In the genomic region with DNA sequence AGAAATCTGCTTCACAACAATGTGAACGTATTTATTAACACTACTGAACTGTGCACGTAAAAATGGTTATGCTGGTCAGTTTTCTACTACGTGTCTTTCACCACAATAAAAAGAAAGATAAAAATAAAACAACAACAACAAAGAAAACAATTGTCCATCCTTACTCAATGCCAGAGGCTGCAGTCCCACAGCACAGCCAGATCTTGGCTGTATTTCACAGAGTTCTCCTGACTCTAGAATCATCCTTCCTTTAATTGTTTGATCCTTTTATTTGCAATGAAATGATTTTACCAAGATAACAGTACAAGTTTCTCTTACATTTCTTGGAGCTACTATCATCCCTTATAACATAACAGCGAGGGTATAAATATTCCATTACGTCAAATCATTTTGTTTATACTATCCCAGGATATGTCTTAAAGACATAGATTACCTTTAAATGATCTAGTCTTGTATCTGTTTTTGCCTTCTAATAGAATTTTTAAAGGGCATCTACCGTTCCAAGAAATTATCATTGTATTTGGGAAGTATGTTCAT, we compare ENCODE assay signal across 28 cellular contexts.
"Had no signal": no experiment of that assay in that cellular context is flagged by ENCODE, and none has a peak within 500 bp of the region (broad histone marks: within the 10 kb centered on the region; RNA-seq: fewer than 3 reads in every experiment).

No MANE protein-coding gene starts in this region.

- H3K27ac Mint-ChIP-seq: activated CD4-positive, alpha-beta memory T cell treated with anti-CD3 and anti-CD28 coated beads for 36 hours; activated CD4-positive, alpha-beta T cell treated with anti-CD3 and anti-CD28 coated beads, Interleukin-2, amount 10 ng/mL, durations not matched to agents 24 days and 14 days; activated naive CD4-positive, alpha-beta T cell treated with anti-CD3 and anti-CD28 coated beads, Interleukin-2, amount 10 ng/mL, durations not matched to agents 7 days and 5 days; activated naive CD8-positive, alpha-beta T cell treated with anti-CD3 and anti-CD28 coated beads, Interleukin-2, amount 10 ng/mL, durations not matched to agents 7 days and 5 days; activated T-cell treated with anti-CD3 and anti-CD28 coated beads, Interleukin-2, amount 50 U/mL, for 24 hours; endodermal cell; mesothelial cell of epicardium; naive thymus-derived CD4-positive, alpha-beta T cell; stimulated activated naive B cell treated with anti-CD40 and anti-IgM and Interleukin-4, amounts not matched to agents 10 μg/mL and 1 μg/mL and 100 μg/mL, for 72 hours; T-helper 2 cell treated with Interferon-gamma antibody and Interleukin-4, amounts not matched to agents 5 μg/mL and 100 μg/mL, for 36 hours had no signal

- H3K27ac ChIP-seq: foreskin keratinocyte, parathyroid adenoma, right atrium auricular region, stomach, testis, transverse colon, uterus, VCaP had no signal

- H3K36me3 Mint-ChIP-seq: activated CD4-positive, alpha-beta memory T cell treated with anti-CD3 and anti-CD28 coated beads for 36 hours; activated naive CD4-positive, alpha-beta T cell treated with anti-CD3 and anti-CD28 coated beads, Interleukin-2, amount 10 ng/mL, durations not matched to agents 7 days and 5 days; activated naive CD8-positive, alpha-beta T cell treated with anti-CD3 and anti-CD28 coated beads, Interleukin-2, amount 10 ng/mL, durations not matched to agents 7 days and 5 days; mesothelial cell of epicardium had no signal

- H3K4me3 Mint-ChIP-seq: activated CD4-positive, alpha-beta memory T cell treated with anti-CD3 and anti-CD28 coated beads for 36 hours; activated CD4-positive, alpha-beta T cell treated with anti-CD3 and anti-CD28 coated beads, Interleukin-2, amount 10 ng/mL, durations not matched to agents 24 days and 14 days; activated naive CD4-positive, alpha-beta T cell treated with anti-CD3 and anti-CD28 coated beads, Interleukin-2, amount 10 ng/mL, durations not matched to agents 7 days and 5 days; activated naive CD8-positive, alpha-beta T cell treated with anti-CD3 and anti-CD28 coated beads, Interleukin-2, amount 10 ng/mL, durations not matched to agents 7 days and 5 days; activated T-cell treated with anti-CD3 and anti-CD28 coated beads, Interleukin-2, amount 50 U/mL, for 24 hours; endodermal cell; mesothelial cell of epicardium; naive thymus-derived CD4-positive, alpha-beta T cell; neural crest cell; stimulated activated naive B cell treated with anti-CD40 and anti-IgM and Interleukin-4, amounts not matched to agents 10 μg/mL and 1 μg/mL and 100 μg/mL, for 72 hours; T-helper 2 cell treated with Interferon-gamma antibody and Interleukin-4, amounts not matched to agents 5 μg/mL and 100 μg/mL, for 36 hours had no signal

- H3K27me3 Mint-ChIP-seq: activated CD4-positive, alpha-beta memory T cell treated with anti-CD3 and anti-CD28 coated beads for 36 hours; activated CD4-positive, alpha-beta T cell treated with anti-CD3 and anti-CD28 coated beads, Interleukin-2, amount 10 ng/mL, durations not matched to agents 24 days and 14 days; activated naive CD4-positive, alpha-beta T cell treated with anti-CD3 and anti-CD28 coated beads, Interleukin-2, amount 10 ng/mL, durations not matched to agents 7 days and 5 days; activated naive CD8-positive, alpha-beta T cell treated with anti-CD3 and anti-CD28 coated beads, Interleukin-2, amount 10 ng/mL, durations not matched to agents 7 days and 5 days; activated T-cell treated with anti-CD3 and anti-CD28 coated beads, Interleukin-2, amount 50 U/mL, for 24 hours; naive thymus-derived CD4-positive, alpha-beta T cell; stimulated activated naive B cell treated with anti-CD40 and anti-IgM and Interleukin-4, amounts not matched to agents 10 μg/mL and 1 μg/mL and 100 μg/mL, for 72 hours had no signal

- ATAC-seq: esophagus mucosa; foreskin keratinocyte; left cardiac atrium; left ventricle myocardium superior; naive thymus-derived CD4-positive, alpha-beta T cell; stimulated activated naive B cell treated with anti-CD40 and anti-IgM and Interleukin-4, amounts not matched to agents 10 μg/mL and 1 μg/mL and 100 μg/mL, for 72 hours had no signal

- H3K4me1 Mint-ChIP-seq: activated naive CD4-positive, alpha-beta T cell treated with anti-CD3 and anti-CD28 coated beads, Interleukin-2, amount 10 ng/mL, durations not matched to agents 7 days and 5 days; activated naive CD8-positive, alpha-beta T cell treated with anti-CD3 and anti-CD28 coated beads, Interleukin-2, amount 10 ng/mL, durations not matched to agents 7 days and 5 days; endodermal cell had no signal

- H3K9me3 Mint-ChIP-seq: activated CD4-positive, alpha-beta memory T cell treated with anti-CD3 and anti-CD28 coated beads for 36 hours; activated CD4-positive, alpha-beta T cell treated with anti-CD3 and anti-CD28 coated beads, Interleukin-2, amount 10 ng/mL, durations not matched to agents 24 days and 14 days; activated naive CD4-positive, alpha-beta T cell treated with anti-CD3 and anti-CD28 coated beads, Interleukin-2, amount 10 ng/mL, durations not matched to agents 7 days and 5 days; activated naive CD8-positive, alpha-beta T cell treated with anti-CD3 and anti-CD28 coated beads, Interleukin-2, amount 10 ng/mL, durations not matched to agents 7 days and 5 days; activated T-cell treated with anti-CD3 and anti-CD28 coated beads, Interleukin-2, amount 50 U/mL, for 24 hours; endodermal cell; mesothelial cell of epicardium; naive thymus-derived CD4-positive, alpha-beta T cell; neural crest cell; T-helper 2 cell treated with Interferon-gamma antibody and Interleukin-4, amounts not matched to agents 5 μg/mL and 100 μg/mL, for 36 hours had no signal

- DNase-seq: activated CD4-positive, alpha-beta memory T cell treated with anti-CD3 and anti-CD28 coated beads for 36 hours; activated CD4-positive, alpha-beta T cell treated with anti-CD3 and anti-CD28 coated beads, Interleukin-2, amount 10 ng/mL, durations not matched to agents 24 days and 14 days; activated CD8-positive, alpha-beta memory T cell treated with anti-CD3 and anti-CD28 coated beads, Interleukin-2, amount 50 U/mL, for 48 hours; activated gamma-delta T cell; activated naive CD4-positive, alpha-beta T cell treated with anti-CD3 and anti-CD28 coated beads, Interleukin-2, amount 10 ng/mL, durations not matched to agents 7 days and 5 days; activated naive CD8-positive, alpha-beta T cell treated with anti-CD3 and anti-CD28 coated beads, Interleukin-2, amount 10 ng/mL, durations not matched to agents 7 days and 5 days; activated T-cell treated with anti-CD3 and anti-CD28 coated beads, Interleukin-2, amount 50 U/mL, for 24 hours; cortex of kidney; endodermal cell; foreskin keratinocyte; left cardiac atrium; left ventricle myocardium superior; naive thymus-derived CD4-positive, alpha-beta T cell; occipital lobe; stimulated activated CD4-positive, alpha-beta T cell treated with anti-CD3 and anti-CD28 coated beads, Interleukin-2, amount 100 ng/mL, for 24 hours; stimulated activated naive B cell treated with anti-CD40 and anti-IgM and Interleukin-4, amounts not matched to agents 10 μg/mL and 1 μg/mL and 100 μg/mL, for 72 hours; stomach; T-helper 1 cell; testis; transverse colon; uterus had no signal
